Comparison of ENCODE assay signal across 10 cellular contexts in the genomic region with DNA sequence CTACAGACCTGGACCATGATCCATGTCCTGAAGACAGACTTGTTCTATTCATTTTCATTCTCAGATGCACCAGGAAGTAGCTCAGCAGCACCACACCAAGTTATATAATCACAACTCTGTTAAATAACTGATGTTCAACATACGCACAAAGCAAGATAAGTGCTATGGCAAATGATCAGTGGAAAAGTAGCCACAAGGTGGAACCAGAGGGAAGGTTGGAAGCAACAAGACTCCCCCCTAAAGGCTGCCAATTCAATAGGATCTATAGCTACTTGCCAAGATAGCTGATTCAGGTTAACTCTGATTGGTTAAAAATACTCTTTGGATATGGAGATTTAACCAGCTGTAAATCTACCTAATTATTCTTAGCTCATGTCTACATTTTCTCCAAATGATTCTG. TPM values are rescaled to one million over a fixed set of nuclear protein-coding genes. Genes with fewer than 3 reads are reported as not detected.
A peak's percentile ranks its signal among the peaks of the same experiment; 100 is the strongest.
DNase-seq lines count a peak whose midpoint lies in the region; ATAC-seq, FAIRE-seq and TF ChIP-seq lines count a peak whose summit lies in the region.
"Had no signal": no experiment of that assay in that cellular context is flagged by ENCODE, and none has a peak within 500 bp of the region (broad histone marks: within the 10 kb centered on the region; RNA-seq: fewer than 3 reads in every experiment).

No MANE protein-coding gene starts in this region.

- DNase-seq in ELR (ENCODE audit: low read depth) (peak; percentile 80), NCI-H510A (lab: John Stamatoyannopoulos, UW) (peak; percentile 8), choroid plexus epithelial cell (ENCODE audit: low read depth) (peak; percentile 84), osteoblast (ENCODE audit: insufficient read length, low spot score, missing footprints) (no peak), GM13977 (ENCODE audit: low spot score) (no peak), GM19239 (ENCODE audit: insufficient read length, low spot score) (no peak)
- DNase-seq: activated CD4-positive, CD25-positive, alpha-beta regulatory T cell treated with anti-CD3 and anti-CD28 coated beads, Interleukin-2, amount 50 U/mL, for 72 hours had no signal

- H3K27ac ChIP-seq in osteoblast (ENCODE audit: low read depth, low read length): peak overlapping the region; percentile 22
- H3K27ac ChIP-seq: thoracic aorta had no signal

- no peaks in the 10 kb centered on the region for H4K20me1 ChIP-seq in osteoblast (ENCODE audit: insufficient read depth, low read length)

- H2AFZ ChIP-seq in osteoblast (ENCODE audit: low read length): no peak overlapping the region

- peak; percentile 74 for TF ChIP-seq CTCF in choroid plexus epithelial cell (conservative IDR thresholded peaks at IDR 0.05; ENCODE audit: low read depth, low read length)
- TF ChIP-seq CTCF in osteoblast (IDR thresholded peaks at IDR 0.05; ENCODE audit: extremely low read depth, low read depth, low read length): peak; percentile 42
- TF ChIP-seq CTCF in GM13977 (IDR thresholded peaks at IDR 0.05; ENCODE audit: extremely low read depth, insufficient read depth, missing control alignments): no peak

- H3K4me3 ChIP-seq in choroid plexus epithelial cell (ENCODE audit: low read depth, low read length) (no peak overlapping the region), osteoblast (ENCODE audit: insufficient read depth, low read length) (no peak overlapping the region)
- H3K4me3 ChIP-seq: thoracic aorta had no signal

- no peak for ATAC-seq in GM21360 (IDR thresholded peaks at IDR 0.05; ENCODE audit: unreplicated experiment)
- no peak for ATAC-seq in GM19455 (IDR thresholded peaks at IDR 0.05; ENCODE audit: unreplicated experiment)

- H3K4me1 ChIP-seq in osteoblast (ENCODE audit: insufficient read depth, low read length): peaks cover 12% of the 10 kb centered on the region

- no peaks in the 10 kb centered on the region for H3K9me3 ChIP-seq in osteoblast (ENCODE audit: low read depth, low read length)
- H3K9me3 ChIP-seq: thoracic aorta had no signal

- H3K36me3 ChIP-seq in osteoblast (ENCODE audit: insufficient read depth, low read length): no peaks in the 10 kb centered on the region
- H3K36me3 ChIP-seq: thoracic aorta had no signal

- no peaks in the 10 kb centered on the region for H3K79me2 ChIP-seq in osteoblast (ENCODE audit: insufficient read depth, low read length)

- no peak for FAIRE-seq in GM19239 (lab: Jason Lieb, UNC)

- no peaks in the 10 kb centered on the region for H3K27me3 ChIP-seq in osteoblast (ENCODE audit: insufficient read depth, low read length)

- in situ Hi-C loops in GM13977 (cut with MboI; ENCODE audit: low pct_unique_long_range_greater_than_20kb, low sequenced_read_pairs, unreplicated experiment): loop anchor here (25.0 kb wide), 1 partner anchor 107 kb away; no protein-coding TSS in a partner anchor

- peak overlapping the region; percentile 48 for H3K4me2 ChIP-seq in osteoblast (ENCODE audit: insufficient read depth, low read length)

RNA-seq across cellular contexts. Expression of a gene that starts 23.7 kb away (rescaled TPM):
- not detected in 2 replicates for total RNA-seq in osteoblast
- total RNA-seq: thoracic aorta had no signal

Comparison
In these comparisons a context has a peak if more than half of its experiments do, and no peak if none do; other contexts are left out.
1. DNase-seq: peak in ELR (single experiment), NCI-H510A (single experiment) and choroid plexus epithelial cell (single experiment); none in osteoblast (single experiment), GM13977 (single experiment) and GM19239 (single experiment).